In the genomic region with DNA sequence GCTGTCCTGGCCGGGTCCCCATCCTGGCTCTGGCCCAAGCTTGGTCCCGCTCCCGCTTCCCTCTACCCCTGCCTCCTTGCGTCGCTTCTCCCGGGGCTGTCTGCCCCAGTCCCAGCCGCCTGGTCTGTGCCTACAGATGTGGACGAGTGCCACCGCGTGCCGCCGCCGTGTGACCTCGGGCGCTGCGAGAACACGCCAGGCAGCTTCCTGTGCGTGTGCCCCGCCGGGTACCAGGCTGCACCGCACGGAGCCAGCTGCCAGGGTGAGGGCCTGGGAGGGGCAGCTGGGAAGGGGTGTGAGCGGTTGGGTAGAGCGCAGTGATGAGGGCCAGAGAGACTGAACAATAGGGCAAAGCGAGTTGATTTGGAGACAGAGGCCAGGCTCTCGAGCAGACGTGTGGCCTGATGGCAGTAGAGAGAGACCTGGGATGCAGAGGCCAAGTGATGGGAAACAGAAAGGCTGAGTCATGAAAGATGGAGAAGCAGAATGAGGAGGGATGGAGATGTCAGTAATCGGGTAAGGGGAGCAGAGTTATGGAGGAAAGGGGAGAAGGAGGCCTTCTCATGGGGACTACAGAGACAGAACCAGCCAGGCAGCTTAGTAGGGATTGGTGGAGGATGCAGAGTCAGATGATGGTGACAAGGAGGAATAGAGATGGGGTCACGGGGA, we compare ENCODE assay signal across 8 cellular contexts. TPM values are rescaled to one million over a fixed set of nuclear protein-coding genes. Genes with fewer than 3 reads are reported as not detected.
A peak's percentile ranks its signal among the peaks of the same experiment; 100 is the strongest.
DNase-seq lines count a peak whose midpoint lies in the region; ATAC-seq and TF ChIP-seq lines count a peak whose summit lies in the region.

No MANE protein-coding gene starts in this region.

- in situ Hi-C loops in HAP-1 (cut with MboI; ENCODE audit: low sequenced_read_pairs): no loop called here

- peaks cover 18% of the 10 kb centered on the region for H3K4me1 ChIP-seq in HAP-1

- H3K36me3 ChIP-seq in HAP-1 (replicated peaks) (peaks cover 4% of the 10 kb centered on the region), WERI-Rb-1 (peaks cover 60% of the 10 kb centered on the region)

- no peak for DNase-seq in HAP-1 (ENCODE audit: low spot score in 2 of 2)
- peak; percentile 71 for DNase-seq in SW480 (ENCODE audit: low spot score)
- DNase-seq in left lobe of liver (ENCODE audit: low spot score): no peak
- DNase-seq in WERI-Rb-1: no peak

- H3K9me3 Mint-ChIP-seq in brain: peaks cover 0 to 4% (median 0%) of the 10 kb centered on the region in 5 experiments
- H3K9me3 Mint-ChIP-seq in stimulated activated memory B cell treated with anti-CD40 and anti-IgM and Interleukin-4, amounts not matched to agents 10 μg/mL and 1 μg/mL and 100 μg/mL, for 72 hours: no peaks in the 10 kb centered on the region

- peak overlapping the region in 2 of 5 experiments; percentile 34 to 59 for H3K4me3 Mint-ChIP-seq in brain
- H3K4me3 Mint-ChIP-seq in stimulated activated memory B cell treated with anti-CD40 and anti-IgM and Interleukin-4, amounts not matched to agents 10 μg/mL and 1 μg/mL and 100 μg/mL, for 72 hours: peak overlapping the region; percentile 78

- peaks cover 44% of the 10 kb centered on the region for H3K4me1 Mint-ChIP-seq in brain
- peaks cover 61% of the 10 kb centered on the region for H3K4me1 Mint-ChIP-seq in stimulated activated memory B cell treated with anti-CD40 and anti-IgM and Interleukin-4, amounts not matched to agents 10 μg/mL and 1 μg/mL and 100 μg/mL, for 72 hours

- ATAC-seq in left lobe of liver: peak; percentile 15
- ATAC-seq in stimulated activated memory B cell treated with anti-CD40 and anti-IgM and Interleukin-4, amounts not matched to agents 10 μg/mL and 1 μg/mL and 100 μg/mL, for 72 hours: peak; percentile 17
- ATAC-seq in GM18505 (IDR thresholded peaks at IDR 0.05; ENCODE audit: unreplicated experiment): no peak
- no peak for ATAC-seq in HG03280 (IDR thresholded peaks at IDR 0.05; ENCODE audit: unreplicated experiment)

- H3K9me3 ChIP-seq in HAP-1: no peaks in the 10 kb centered on the region
- H3K9me3 ChIP-seq in WERI-Rb-1 (ENCODE audit: severe bottlenecking): no peaks in the 10 kb centered on the region

- H3K27ac Mint-ChIP-seq in brain: peak overlapping the region in 3 of 5 experiments; percentile 60 to 70 (median 67)
- peak overlapping the region; percentile 71 for H3K27ac Mint-ChIP-seq in stimulated activated memory B cell treated with anti-CD40 and anti-IgM and Interleukin-4, amounts not matched to agents 10 μg/mL and 1 μg/mL and 100 μg/mL, for 72 hours

- no peak for TF ChIP-seq POLR2A in GM18505 (IDR thresholded peaks at IDR 0.05; ENCODE audit: borderline replicate concordance, extremely low read depth, insufficient read depth, insufficient read length)

- H3K4me3 ChIP-seq in HAP-1: peak overlapping the region; percentile 34
- no peak overlapping the region for H3K4me3 ChIP-seq in WERI-Rb-1 (ENCODE audit: low read depth, low read length)

- H3K36me3 Mint-ChIP-seq in brain: peaks cover 67% of the 10 kb centered on the region
- H3K36me3 Mint-ChIP-seq in stimulated activated memory B cell treated with anti-CD40 and anti-IgM and Interleukin-4, amounts not matched to agents 10 μg/mL and 1 μg/mL and 100 μg/mL, for 72 hours: peaks cover under 1% of the 10 kb centered on the region

- no peak overlapping the region for H3K27ac ChIP-seq in WERI-Rb-1

- no peak for TF ChIP-seq CTCF in brain (conservative IDR thresholded peaks at IDR 0.05)
- no peak for TF ChIP-seq CTCF in WERI-Rb-1 (IDR thresholded peaks at IDR 0.05; ENCODE audit: low read depth, low read length)

- peaks cover 10% of the 10 kb centered on the region for H3K27me3 Mint-ChIP-seq in brain
- no peaks in the 10 kb centered on the region for H3K27me3 Mint-ChIP-seq in stimulated activated memory B cell treated with anti-CD40 and anti-IgM and Interleukin-4, amounts not matched to agents 10 μg/mL and 1 μg/mL and 100 μg/mL, for 72 hours

- H3K27me3 ChIP-seq in HAP-1 (ENCODE audit: low read depth): no peaks in the 10 kb centered on the region
- no peaks in the 10 kb centered on the region for H3K27me3 ChIP-seq in WERI-Rb-1 (ENCODE audit: insufficient read depth, low read depth, severe bottlenecking)

RNA-seq across cellular contexts. Expression of a gene that starts 9.4 kb away (rescaled TPM):
- polyA plus RNA-seq in brain (ENCODE audit: insufficient read depth, low read depth, low replicate concordance): 50.0 TPM
- total RNA-seq in left lobe of liver: 41.6 TPM

RNA-seq across cellular contexts. Expression of a gene that starts 33.9 kb away (rescaled TPM):
- polyA plus RNA-seq in brain (ENCODE audit: insufficient read depth, low read depth, low replicate concordance): 57.3 TPM
- total RNA-seq in left lobe of liver: 15.2 TPM

Comparison
In these comparisons a context has a peak if more than half of its experiments do, and no peak if none do; other contexts are left out.
1. ATAC-seq: peak in left lobe of liver (single experiment) and stimulated activated memory B cell treated with anti-CD40 and anti-IgM and Interleukin-4, amounts not matched to agents 10 μg/mL and 1 μg/mL and 100 μg/mL, for 72 hours (single experiment); none in GM18505 (single experiment) and HG03280 (single experiment).